ENCODE assay signal across 1 cellular context in genomic region chr16:74564451-74564984, GRCh38.
TF ChIP-seq lines count a peak whose summit lies in the region.

No MANE protein-coding gene starts in this region.

TF ChIP-seq in GM23338, 12 proteins besides CTCF, POLR2A, EP300 and RAD21:
- TF ChIP-seq CREB1 (CRISPR knock-in tag; IDR thresholded peaks at IDR 0.05; ENCODE audit: low read depth) (no peak), NANOG (IDR thresholded peaks at IDR 0.05; ENCODE audit: borderline replicate concordance) (no peak), ZNF114 (CRISPR knock-in tag; IDR thresholded peaks at IDR 0.05) (no peak), EZH2phosphoT487 (IDR thresholded peaks at IDR 0.05; ENCODE audit: unreplicated experiment) (no peak), JUNB (IDR thresholded peaks at IDR 0.05; ENCODE audit: unreplicated experiment) (no peak), POLR2AphosphoS5 (IDR thresholded peaks at IDR 0.05; ENCODE audit: low read depth) (no peak), STAT1 (IDR thresholded peaks at IDR 0.05; ENCODE audit: unreplicated experiment) (no peak), ZNF331 (CRISPR knock-in tag; IDR thresholded peaks at IDR 0.05; ENCODE audit: low read depth) (no peak), EZH2 (IDR thresholded peaks at IDR 0.05; ENCODE audit: low read depth, unreplicated experiment) (no peak)
- TF ChIP-seq, protein P1, sequence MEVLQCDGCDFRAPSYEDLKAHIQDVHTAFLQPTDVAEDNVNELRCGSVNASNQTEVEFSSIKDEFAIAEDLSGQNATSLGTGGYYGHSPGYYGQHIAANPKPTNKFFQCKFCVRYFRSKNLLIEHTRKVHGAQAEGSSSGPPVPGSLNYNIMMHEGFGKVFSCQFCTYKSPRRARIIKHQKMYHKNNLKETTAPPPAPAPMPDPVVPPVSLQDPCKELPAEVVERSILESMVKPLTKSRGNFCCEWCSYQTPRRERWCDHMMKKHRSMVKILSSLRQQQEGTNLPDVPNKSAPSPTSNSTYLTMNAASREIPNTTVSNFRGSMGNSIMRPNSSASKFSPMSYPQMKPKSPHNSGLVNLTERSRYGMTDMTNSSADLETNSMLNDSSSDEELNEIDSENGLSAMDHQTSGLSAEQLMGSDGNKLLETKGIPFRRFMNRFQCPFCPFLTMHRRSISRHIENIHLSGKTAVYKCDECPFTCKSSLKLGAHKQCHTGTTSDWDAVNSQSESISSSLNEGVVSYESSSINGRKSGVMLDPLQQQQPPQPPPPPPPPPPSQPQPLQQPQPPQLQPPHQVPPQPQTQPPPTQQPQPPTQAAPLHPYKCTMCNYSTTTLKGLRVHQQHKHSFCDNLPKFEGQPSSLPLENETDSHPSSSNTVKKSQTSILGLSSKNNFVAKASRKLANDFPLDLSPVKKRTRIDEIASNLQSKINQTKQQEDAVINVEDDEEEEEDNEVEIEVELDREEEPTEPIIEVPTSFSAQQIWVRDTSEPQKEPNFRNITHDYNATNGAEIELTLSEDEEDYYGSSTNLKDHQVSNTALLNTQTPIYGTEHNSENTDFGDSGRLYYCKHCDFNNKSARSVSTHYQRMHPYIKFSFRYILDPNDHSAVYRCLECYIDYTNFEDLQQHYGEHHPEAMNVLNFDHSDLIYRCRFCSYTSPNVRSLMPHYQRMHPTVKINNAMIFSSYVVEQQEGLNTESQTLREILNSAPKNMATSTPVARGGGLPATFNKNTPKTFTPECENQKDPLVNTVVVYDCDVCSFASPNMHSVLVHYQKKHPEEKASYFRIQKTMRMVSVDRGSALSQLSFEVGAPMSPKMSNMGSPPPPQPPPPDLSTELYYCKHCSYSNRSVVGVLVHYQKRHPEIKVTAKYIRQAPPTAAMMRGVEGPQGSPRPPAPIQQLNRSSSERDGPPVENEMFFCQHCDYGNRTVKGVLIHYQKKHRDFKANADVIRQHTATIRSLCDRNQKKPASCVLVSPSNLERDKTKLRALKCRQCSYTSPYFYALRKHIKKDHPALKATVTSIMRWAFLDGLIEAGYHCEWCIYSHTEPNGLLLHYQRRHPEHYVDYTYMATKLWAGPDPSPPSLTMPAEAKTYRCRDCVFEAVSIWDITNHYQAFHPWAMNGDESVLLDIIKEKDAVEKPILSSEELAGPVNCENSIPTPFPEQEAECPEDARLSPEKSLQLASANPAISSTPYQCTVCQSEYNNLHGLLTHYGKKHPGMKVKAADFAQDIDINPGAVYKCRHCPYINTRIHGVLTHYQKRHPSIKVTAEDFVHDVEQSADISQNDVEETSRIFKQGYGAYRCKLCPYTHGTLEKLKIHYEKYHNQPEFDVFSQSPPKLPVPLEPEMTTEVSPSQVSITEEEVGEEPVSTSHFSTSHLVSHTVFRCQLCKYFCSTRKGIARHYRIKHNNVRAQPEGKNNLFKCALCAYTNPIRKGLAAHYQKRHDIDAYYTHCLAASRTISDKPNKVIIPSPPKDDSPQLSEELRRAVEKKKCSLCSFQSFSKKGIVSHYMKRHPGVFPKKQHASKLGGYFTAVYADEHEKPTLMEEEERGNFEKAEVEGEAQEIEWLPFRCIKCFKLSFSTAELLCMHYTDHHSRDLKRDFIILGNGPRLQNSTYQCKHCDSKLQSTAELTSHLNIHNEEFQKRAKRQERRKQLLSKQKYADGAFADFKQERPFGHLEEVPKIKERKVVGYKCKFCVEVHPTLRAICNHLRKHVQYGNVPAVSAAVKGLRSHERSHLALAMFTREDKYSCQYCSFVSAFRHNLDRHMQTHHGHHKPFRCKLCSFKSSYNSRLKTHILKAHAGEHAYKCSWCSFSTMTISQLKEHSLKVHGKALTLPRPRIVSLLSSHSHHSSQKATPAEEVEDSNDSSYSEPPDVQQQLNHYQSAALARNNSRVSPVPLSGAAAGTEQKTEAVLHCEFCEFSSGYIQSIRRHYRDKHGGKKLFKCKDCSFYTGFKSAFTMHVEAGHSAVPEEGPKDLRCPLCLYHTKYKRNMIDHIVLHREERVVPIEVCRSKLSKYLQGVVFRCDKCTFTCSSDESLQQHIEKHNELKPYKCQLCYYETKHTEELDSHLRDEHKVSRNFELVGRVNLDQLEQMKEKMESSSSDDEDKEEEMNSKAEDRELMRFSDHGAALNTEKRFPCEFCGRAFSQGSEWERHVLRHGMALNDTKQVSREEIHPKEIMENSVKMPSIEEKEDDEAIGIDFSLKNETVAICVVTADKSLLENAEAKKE (CRISPR knock-in tag; IDR thresholded peaks at IDR 0.05): no peak
- TF ChIP-seq, protein P2, sequence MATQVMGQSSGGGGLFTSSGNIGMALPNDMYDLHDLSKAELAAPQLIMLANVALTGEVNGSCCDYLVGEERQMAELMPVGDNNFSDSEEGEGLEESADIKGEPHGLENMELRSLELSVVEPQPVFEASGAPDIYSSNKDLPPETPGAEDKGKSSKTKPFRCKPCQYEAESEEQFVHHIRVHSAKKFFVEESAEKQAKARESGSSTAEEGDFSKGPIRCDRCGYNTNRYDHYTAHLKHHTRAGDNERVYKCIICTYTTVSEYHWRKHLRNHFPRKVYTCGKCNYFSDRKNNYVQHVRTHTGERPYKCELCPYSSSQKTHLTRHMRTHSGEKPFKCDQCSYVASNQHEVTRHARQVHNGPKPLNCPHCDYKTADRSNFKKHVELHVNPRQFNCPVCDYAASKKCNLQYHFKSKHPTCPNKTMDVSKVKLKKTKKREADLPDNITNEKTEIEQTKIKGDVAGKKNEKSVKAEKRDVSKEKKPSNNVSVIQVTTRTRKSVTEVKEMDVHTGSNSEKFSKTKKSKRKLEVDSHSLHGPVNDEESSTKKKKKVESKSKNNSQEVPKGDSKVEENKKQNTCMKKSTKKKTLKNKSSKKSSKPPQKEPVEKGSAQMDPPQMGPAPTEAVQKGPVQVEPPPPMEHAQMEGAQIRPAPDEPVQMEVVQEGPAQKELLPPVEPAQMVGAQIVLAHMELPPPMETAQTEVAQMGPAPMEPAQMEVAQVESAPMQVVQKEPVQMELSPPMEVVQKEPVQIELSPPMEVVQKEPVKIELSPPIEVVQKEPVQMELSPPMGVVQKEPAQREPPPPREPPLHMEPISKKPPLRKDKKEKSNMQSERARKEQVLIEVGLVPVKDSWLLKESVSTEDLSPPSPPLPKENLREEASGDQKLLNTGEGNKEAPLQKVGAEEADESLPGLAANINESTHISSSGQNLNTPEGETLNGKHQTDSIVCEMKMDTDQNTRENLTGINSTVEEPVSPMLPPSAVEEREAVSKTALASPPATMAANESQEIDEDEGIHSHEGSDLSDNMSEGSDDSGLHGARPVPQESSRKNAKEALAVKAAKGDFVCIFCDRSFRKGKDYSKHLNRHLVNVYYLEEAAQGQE (IDR thresholded peaks at IDR 0.05; ENCODE audit: unreplicated experiment): no peak
- TF ChIP-seq, protein P3, sequence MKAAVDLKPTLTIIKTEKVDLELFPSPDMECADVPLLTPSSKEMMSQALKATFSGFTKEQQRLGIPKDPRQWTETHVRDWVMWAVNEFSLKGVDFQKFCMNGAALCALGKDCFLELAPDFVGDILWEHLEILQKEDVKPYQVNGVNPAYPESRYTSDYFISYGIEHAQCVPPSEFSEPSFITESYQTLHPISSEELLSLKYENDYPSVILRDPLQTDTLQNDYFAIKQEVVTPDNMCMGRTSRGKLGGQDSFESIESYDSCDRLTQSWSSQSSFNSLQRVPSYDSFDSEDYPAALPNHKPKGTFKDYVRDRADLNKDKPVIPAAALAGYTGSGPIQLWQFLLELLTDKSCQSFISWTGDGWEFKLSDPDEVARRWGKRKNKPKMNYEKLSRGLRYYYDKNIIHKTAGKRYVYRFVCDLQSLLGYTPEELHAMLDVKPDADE (IDR thresholded peaks at IDR 0.05): no peak
